Comparison of ENCODE assay signal across 22 cellular contexts in genomic region chr10:86603256-86603655, GRCh38. TPM values are rescaled to one million over a fixed set of nuclear protein-coding genes. Genes with fewer than 3 reads are reported as not detected.
"Had no signal": no experiment of that assay in that cellular context is flagged by ENCODE, and none has a peak within 500 bp of the region (broad histone marks: within the 10 kb centered on the region; RNA-seq: fewer than 3 reads in every experiment).

No MANE protein-coding gene starts in this region.

- H3K36me3 Mint-ChIP-seq: activated naive CD8-positive, alpha-beta T cell treated with anti-CD3 and anti-CD28 coated beads, Interleukin-2, amount 10 ng/mL, durations not matched to agents 7 days and 5 days; natural killer cell treated with Interleukin-12 subunit alpha and Interleukin-12 subunit beta and Interleukin-15 and Interleukin-18, amount 100 ng/mL, for 72 hours had no signal

- H3K4me3 Mint-ChIP-seq: activated CD4-positive, alpha-beta T cell treated with anti-CD3 and anti-CD28 coated beads, Interleukin-2, amount 10 ng/mL, durations not matched to agents 7 days and 5 days; activated CD8-positive, alpha-beta T cell treated with anti-CD3 and anti-CD28 coated beads, Interleukin-2, amount 10 ng/mL, durations not matched to agents 7 days and 5 days; activated naive CD8-positive, alpha-beta T cell treated with anti-CD3 and anti-CD28 coated beads, Interleukin-2, amount 10 ng/mL, durations not matched to agents 7 days and 5 days; activated T-cell treated with anti-CD3 and anti-CD28 coated beads, Interleukin-2, amount 50 U/mL, for 24 hours; central memory CD8-positive, alpha-beta T cell; natural killer cell treated with Interleukin-12 subunit alpha and Interleukin-12 subunit beta and Interleukin-15 and Interleukin-18, amount 100 ng/mL, for 72 hours had no signal

- H3K4me1 Mint-ChIP-seq: activated CD4-positive, alpha-beta T cell treated with anti-CD3 and anti-CD28 coated beads, Interleukin-2, amount 10 ng/mL, durations not matched to agents 7 days and 5 days; activated naive CD8-positive, alpha-beta T cell treated with anti-CD3 and anti-CD28 coated beads, Interleukin-2, amount 10 ng/mL, durations not matched to agents 7 days and 5 days; central memory CD8-positive, alpha-beta T cell had no signal

- H3K4me1 ChIP-seq: parathyroid adenoma, tibial artery had no signal

- H3K9me3 Mint-ChIP-seq: activated CD4-positive, alpha-beta T cell treated with anti-CD3 and anti-CD28 coated beads, Interleukin-2, amount 10 ng/mL, durations not matched to agents 7 days and 5 days; activated T-helper 2 cell treated with anti-CD3 and anti-CD28 coated beads, Interferon-gamma antibody, Interleukin-2, Interleukin-4, amounts not matched to agents 10 μg/mL and 5 μg/mL and 100 μg/mL, durations not matched to agents 14 hours and 24 hours and 36 hours; central memory CD8-positive, alpha-beta T cell; natural killer cell treated with Interleukin-12 subunit alpha and Interleukin-12 subunit beta and Interleukin-15 and Interleukin-18, amount 100 ng/mL, for 72 hours had no signal

- H3K27me3 ChIP-seq: neutrophil, tibial artery had no signal

- H3K4me3 ChIP-seq: coronary artery, tibial artery had no signal

- H3K27ac Mint-ChIP-seq: activated CD4-positive, alpha-beta T cell treated with anti-CD3 and anti-CD28 coated beads, Interleukin-2, amount 10 ng/mL, durations not matched to agents 7 days and 5 days; activated CD8-positive, alpha-beta T cell treated with anti-CD3 and anti-CD28 coated beads, Interleukin-2, amount 10 ng/mL, durations not matched to agents 7 days and 5 days; activated naive CD8-positive, alpha-beta T cell treated with anti-CD3 and anti-CD28 coated beads, Interleukin-2, amount 10 ng/mL, durations not matched to agents 7 days and 5 days; activated T-cell treated with anti-CD3 and anti-CD28 coated beads, Interleukin-2, amount 50 U/mL, for 24 hours; activated T-helper 2 cell treated with anti-CD3 and anti-CD28 coated beads, Interferon-gamma antibody, Interleukin-2, Interleukin-4, amounts not matched to agents 10 μg/mL and 5 μg/mL and 100 μg/mL, durations not matched to agents 14 hours and 24 hours and 36 hours; natural killer cell treated with Interleukin-12 subunit alpha and Interleukin-12 subunit beta and Interleukin-15 and Interleukin-18, amount 100 ng/mL, for 72 hours had no signal

- DNase-seq: activated CD4-positive, alpha-beta T cell treated with anti-CD3 and anti-CD28 coated beads, Interleukin-2, amount 10 ng/mL, durations not matched to agents 7 days and 5 days; activated CD8-positive, alpha-beta T cell treated with anti-CD3 and anti-CD28 coated beads, Interleukin-2, amount 10 ng/mL, durations not matched to agents 7 days and 5 days; activated naive CD4-positive, alpha-beta T cell treated with Interleukin-2 at 50 U/mL for 16 hours; activated naive CD8-positive, alpha-beta T cell treated with anti-CD3 and anti-CD28 coated beads, Interleukin-2, amount 10 ng/mL, durations not matched to agents 7 days and 5 days; activated T-cell treated with anti-CD3 and anti-CD28 coated beads, Interleukin-2, amount 50 U/mL, for 24 hours; aorta; foreskin fibroblast; stimulated activated CD8-positive, alpha-beta memory T cell treated with anti-CD3 and anti-CD28 coated beads, Interleukin-4, amount 100 ng/mL, for 48 hours; stimulated activated naive CD4-positive, alpha-beta T cell treated with Interleukin-2 at 50 U/mL for 16 hours; substantia nigra; T-helper 1 cell; T-helper 9 cell; tibial artery had no signal

- FAIRE-seq: urothelium cell line had no signal

- H3K36me3 ChIP-seq: neutrophil, tibial artery had no signal

- H3K9me3 ChIP-seq: neutrophil had no signal

- H3K27ac ChIP-seq: coronary artery, neutrophil, parathyroid adenoma, tibial artery had no signal

- ATAC-seq: activated CD8-positive, alpha-beta T cell treated with anti-CD3 and anti-CD28 coated beads, Interleukin-2, amount 10 ng/mL, durations not matched to agents 7 days and 5 days; natural killer cell treated with Interleukin-12 subunit alpha and Interleukin-12 subunit beta and Interleukin-15 and Interleukin-18, amount 100 ng/mL, for 72 hours had no signal

RNA-seq across cellular contexts. Expression of gene OPN4, which starts 51.1 kb away (rescaled TPM):
- total RNA-seq: activated CD4-positive, alpha-beta T cell treated with anti-CD3 and anti-CD28 coated beads, Interleukin-2, amount 10 ng/mL, durations not matched to agents 7 days and 5 days; activated CD8-positive, alpha-beta T cell treated with anti-CD3 and anti-CD28 coated beads, Interleukin-2, amount 10 ng/mL, durations not matched to agents 7 days and 5 days; activated naive CD8-positive, alpha-beta T cell treated with anti-CD3 and anti-CD28 coated beads, Interleukin-2, amount 10 ng/mL, durations not matched to agents 7 days and 5 days; activated T-helper 2 cell treated with anti-CD3 and anti-CD28 coated beads, Interferon-gamma antibody, Interleukin-2, Interleukin-4, amounts not matched to agents 10 μg/mL and 5 μg/mL and 100 μg/mL, durations not matched to agents 14 hours and 24 hours and 36 hours; kidney epithelial cell; mesenteric fat pad; natural killer cell treated with Interleukin-12 subunit alpha and Interleukin-12 subunit beta and Interleukin-15 and Interleukin-18, amount 100 ng/mL, for 72 hours had no signal
- polyA plus RNA-seq: aorta had no signal
